Comparison of ENCODE assay signal across 1 cellular context in genomic region chr11:73652046-73652730, GRCh38.
A peak's percentile ranks its signal among the peaks of the same experiment; 100 is the strongest.
TF ChIP-seq lines count a peak whose summit lies in the region.

No MANE protein-coding gene starts in this region.

TF ChIP-seq in HepG2, 621 proteins besides CTCF, POLR2A, EP300 and RAD21 (continues in another document):
- TF ChIP-seq ARNT2 (CRISPR knock-in tag; IDR thresholded peaks at IDR 0.05; ENCODE audit: low read depth) (peak; percentile 59; the same call in 1 of the 2 replicates), NFIB (CRISPR knock-in tag; IDR thresholded peaks at IDR 0.05; ENCODE audit: borderline replicate concordance) (no peak), ZNF660 (CRISPR knock-in tag; IDR thresholded peaks at IDR 0.05; ENCODE audit: borderline replicate concordance, low read depth) (no peak), PITX1 (CRISPR knock-in tag; IDR thresholded peaks at IDR 0.05) (no peak), TARDBP (CRISPR knock-in tag; IDR thresholded peaks at IDR 0.05) (peak; percentile 63; the same call in 1 of the 2 replicates), NR1H2 (CRISPR knock-in tag; IDR thresholded peaks at IDR 0.05; ENCODE audit: borderline replicate concordance, low read depth) (no peak), CENPBD1 (CRISPR knock-in tag; IDR thresholded peaks at IDR 0.05; ENCODE audit: borderline replicate concordance, low read depth) (no peak), RFX3 (CRISPR knock-in tag; IDR thresholded peaks at IDR 0.05) (peak; percentile 87), ESRRA (CRISPR knock-in tag; IDR thresholded peaks at IDR 0.05; ENCODE audit: low read depth) (peak; percentile 45; the same call in 1 of the 2 replicates), GRHL1 (CRISPR knock-in tag; conservative IDR thresholded peaks at IDR 0.05) (no peak), PCBP1 (IDR thresholded peaks at IDR 0.05; ENCODE audit: borderline replicate concordance, low read depth, low read length) (no peak), ZFP36 (IDR thresholded peaks at IDR 0.05; ENCODE audit: borderline replicate concordance, low read depth, low read length, partially characterized antibody) (no peak), ZNF557 (CRISPR knock-in tag; IDR thresholded peaks at IDR 0.05) (no peak), TRIM22 (IDR thresholded peaks at IDR 0.05) (no peak), ZNF207 (IDR thresholded peaks at IDR 0.05; ENCODE audit: borderline replicate concordance) (no peak), LCORL (IDR thresholded peaks at IDR 0.05) (peak; percentile 64; the same call in 1 of the 2 replicates), LCORL (CRISPR knock-in tag; IDR thresholded peaks at IDR 0.05) (peak; percentile 97), ZNF460 (CRISPR knock-in tag; IDR thresholded peaks at IDR 0.05; ENCODE audit: borderline replicate concordance) (no peak; the same call in 1 of the 2 replicates), ZNF543 (CRISPR knock-in tag; IDR thresholded peaks at IDR 0.05) (peak; percentile 65; the same call in 1 of the 2 replicates), CHD2 (IDR thresholded peaks at IDR 0.05; ENCODE audit: low read depth, low read length) (no peak), ZNF816 (CRISPR knock-in tag; IDR thresholded peaks at IDR 0.05; ENCODE audit: borderline replicate concordance) (0 out of 2 replicates have a peak, but pooled peaks have one; percentile 38), ZNF572 (CRISPR knock-in tag; IDR thresholded peaks at IDR 0.05) (no peak), MEIS1 (CRISPR knock-in tag; IDR thresholded peaks at IDR 0.05; ENCODE audit: borderline replicate concordance) (no peak), ZNF713 (CRISPR knock-in tag; IDR thresholded peaks at IDR 0.05) (no peak), DNMT1 (CRISPR knock-in tag; IDR thresholded peaks at IDR 0.05) (no peak), PRPF4 (IDR thresholded peaks at IDR 0.05; ENCODE audit: low read depth, low read length, poor library complexity, severe bottlenecking) (no peak), ZNF569 (CRISPR knock-in tag; IDR thresholded peaks at IDR 0.05; ENCODE audit: borderline replicate concordance) (no peak), TGIF2 (CRISPR knock-in tag; IDR thresholded peaks at IDR 0.05) (0 out of 2 replicates have a peak, but pooled peaks have one; percentile 36), ZXDC (CRISPR knock-in tag; IDR thresholded peaks at IDR 0.05) (peak; percentile 46; the same call in 1 of the 2 replicates), SMARCC2 (IDR thresholded peaks at IDR 0.05) (no peak), MED8 (CRISPR knock-in tag; IDR thresholded peaks at IDR 0.05; ENCODE audit: insufficient replicate concordance) (no peak), ETV5 (CRISPR knock-in tag; IDR thresholded peaks at IDR 0.05; ENCODE audit: borderline replicate concordance) (peak; percentile 56; the same call in 1 of the 2 replicates)
- TF ChIP-seq, protein P1, sequence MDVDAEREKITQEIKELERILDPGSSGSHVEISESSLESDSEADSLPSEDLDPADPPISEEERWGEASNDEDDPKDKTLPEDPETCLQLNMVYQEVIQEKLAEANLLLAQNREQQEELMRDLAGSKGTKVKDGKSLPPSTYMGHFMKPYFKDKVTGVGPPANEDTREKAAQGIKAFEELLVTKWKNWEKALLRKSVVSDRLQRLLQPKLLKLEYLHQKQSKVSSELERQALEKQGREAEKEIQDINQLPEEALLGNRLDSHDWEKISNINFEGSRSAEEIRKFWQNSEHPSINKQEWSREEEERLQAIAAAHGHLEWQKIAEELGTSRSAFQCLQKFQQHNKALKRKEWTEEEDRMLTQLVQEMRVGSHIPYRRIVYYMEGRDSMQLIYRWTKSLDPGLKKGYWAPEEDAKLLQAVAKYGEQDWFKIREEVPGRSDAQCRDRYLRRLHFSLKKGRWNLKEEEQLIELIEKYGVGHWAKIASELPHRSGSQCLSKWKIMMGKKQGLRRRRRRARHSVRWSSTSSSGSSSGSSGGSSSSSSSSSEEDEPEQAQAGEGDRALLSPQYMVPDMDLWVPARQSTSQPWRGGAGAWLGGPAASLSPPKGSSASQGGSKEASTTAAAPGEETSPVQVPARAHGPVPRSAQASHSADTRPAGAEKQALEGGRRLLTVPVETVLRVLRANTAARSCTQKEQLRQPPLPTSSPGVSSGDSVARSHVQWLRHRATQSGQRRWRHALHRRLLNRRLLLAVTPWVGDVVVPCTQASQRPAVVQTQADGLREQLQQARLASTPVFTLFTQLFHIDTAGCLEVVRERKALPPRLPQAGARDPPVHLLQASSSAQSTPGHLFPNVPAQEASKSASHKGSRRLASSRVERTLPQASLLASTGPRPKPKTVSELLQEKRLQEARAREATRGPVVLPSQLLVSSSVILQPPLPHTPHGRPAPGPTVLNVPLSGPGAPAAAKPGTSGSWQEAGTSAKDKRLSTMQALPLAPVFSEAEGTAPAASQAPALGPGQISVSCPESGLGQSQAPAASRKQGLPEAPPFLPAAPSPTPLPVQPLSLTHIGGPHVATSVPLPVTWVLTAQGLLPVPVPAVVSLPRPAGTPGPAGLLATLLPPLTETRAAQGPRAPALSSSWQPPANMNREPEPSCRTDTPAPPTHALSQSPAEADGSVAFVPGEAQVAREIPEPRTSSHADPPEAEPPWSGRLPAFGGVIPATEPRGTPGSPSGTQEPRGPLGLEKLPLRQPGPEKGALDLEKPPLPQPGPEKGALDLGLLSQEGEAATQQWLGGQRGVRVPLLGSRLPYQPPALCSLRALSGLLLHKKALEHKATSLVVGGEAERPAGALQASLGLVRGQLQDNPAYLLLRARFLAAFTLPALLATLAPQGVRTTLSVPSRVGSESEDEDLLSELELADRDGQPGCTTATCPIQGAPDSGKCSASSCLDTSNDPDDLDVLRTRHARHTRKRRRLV (CRISPR knock-in tag; IDR thresholded peaks at IDR 0.05): no peak
- TF ChIP-seq, protein P2, sequence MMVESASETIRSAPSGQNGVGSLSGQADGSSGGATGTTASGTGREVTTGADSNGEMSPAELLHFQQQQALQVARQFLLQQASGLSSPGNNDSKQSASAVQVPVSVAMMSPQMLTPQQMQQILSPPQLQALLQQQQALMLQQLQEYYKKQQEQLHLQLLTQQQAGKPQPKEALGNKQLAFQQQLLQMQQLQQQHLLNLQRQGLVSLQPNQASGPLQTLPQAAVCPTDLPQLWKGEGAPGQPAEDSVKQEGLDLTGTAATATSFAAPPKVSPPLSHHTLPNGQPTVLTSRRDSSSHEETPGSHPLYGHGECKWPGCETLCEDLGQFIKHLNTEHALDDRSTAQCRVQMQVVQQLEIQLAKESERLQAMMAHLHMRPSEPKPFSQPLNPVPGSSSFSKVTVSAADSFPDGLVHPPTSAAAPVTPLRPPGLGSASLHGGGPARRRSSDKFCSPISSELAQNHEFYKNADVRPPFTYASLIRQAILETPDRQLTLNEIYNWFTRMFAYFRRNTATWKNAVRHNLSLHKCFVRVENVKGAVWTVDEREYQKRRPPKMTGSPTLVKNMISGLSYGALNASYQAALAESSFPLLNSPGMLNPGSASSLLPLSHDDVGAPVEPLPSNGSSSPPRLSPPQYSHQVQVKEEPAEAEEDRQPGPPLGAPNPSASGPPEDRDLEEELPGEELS (CRISPR knock-in tag; IDR thresholded peaks at IDR 0.05): peak; percentile 58; the same call in 1 of the 2 replicates
- TF ChIP-seq, protein P3, sequence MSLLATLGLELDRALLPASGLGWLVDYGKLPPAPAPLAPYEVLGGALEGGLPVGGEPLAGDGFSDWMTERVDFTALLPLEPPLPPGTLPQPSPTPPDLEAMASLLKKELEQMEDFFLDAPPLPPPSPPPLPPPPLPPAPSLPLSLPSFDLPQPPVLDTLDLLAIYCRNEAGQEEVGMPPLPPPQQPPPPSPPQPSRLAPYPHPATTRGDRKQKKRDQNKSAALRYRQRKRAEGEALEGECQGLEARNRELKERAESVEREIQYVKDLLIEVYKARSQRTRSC (CRISPR knock-in tag; IDR thresholded peaks at IDR 0.05; ENCODE audit: low read depth): no peak
- TF ChIP-seq, protein P4, sequence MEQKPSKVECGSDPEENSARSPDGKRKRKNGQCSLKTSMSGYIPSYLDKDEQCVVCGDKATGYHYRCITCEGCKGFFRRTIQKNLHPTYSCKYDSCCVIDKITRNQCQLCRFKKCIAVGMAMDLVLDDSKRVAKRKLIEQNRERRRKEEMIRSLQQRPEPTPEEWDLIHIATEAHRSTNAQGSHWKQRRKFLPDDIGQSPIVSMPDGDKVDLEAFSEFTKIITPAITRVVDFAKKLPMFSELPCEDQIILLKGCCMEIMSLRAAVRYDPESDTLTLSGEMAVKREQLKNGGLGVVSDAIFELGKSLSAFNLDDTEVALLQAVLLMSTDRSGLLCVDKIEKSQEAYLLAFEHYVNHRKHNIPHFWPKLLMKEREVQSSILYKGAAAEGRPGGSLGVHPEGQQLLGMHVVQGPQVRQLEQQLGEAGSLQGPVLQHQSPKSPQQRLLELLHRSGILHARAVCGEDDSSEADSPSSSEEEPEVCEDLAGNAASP (CRISPR knock-in tag; IDR thresholded peaks at IDR 0.05; ENCODE audit: borderline replicate concordance): peak; percentile 80; the same call in 1 of the 2 replicates
- TF ChIP-seq, protein P5, sequence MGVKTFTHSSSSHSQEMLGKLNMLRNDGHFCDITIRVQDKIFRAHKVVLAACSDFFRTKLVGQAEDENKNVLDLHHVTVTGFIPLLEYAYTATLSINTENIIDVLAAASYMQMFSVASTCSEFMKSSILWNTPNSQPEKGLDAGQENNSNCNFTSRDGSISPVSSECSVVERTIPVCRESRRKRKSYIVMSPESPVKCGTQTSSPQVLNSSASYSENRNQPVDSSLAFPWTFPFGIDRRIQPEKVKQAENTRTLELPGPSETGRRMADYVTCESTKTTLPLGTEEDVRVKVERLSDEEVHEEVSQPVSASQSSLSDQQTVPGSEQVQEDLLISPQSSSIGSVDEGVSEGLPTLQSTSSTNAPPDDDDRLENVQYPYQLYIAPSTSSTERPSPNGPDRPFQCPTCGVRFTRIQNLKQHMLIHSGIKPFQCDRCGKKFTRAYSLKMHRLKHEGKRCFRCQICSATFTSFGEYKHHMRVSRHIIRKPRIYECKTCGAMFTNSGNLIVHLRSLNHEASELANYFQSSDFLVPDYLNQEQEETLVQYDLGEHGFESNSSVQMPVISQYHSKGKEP (CRISPR knock-in tag; IDR thresholded peaks at IDR 0.05): no peak
- TF ChIP-seq, protein P6, sequence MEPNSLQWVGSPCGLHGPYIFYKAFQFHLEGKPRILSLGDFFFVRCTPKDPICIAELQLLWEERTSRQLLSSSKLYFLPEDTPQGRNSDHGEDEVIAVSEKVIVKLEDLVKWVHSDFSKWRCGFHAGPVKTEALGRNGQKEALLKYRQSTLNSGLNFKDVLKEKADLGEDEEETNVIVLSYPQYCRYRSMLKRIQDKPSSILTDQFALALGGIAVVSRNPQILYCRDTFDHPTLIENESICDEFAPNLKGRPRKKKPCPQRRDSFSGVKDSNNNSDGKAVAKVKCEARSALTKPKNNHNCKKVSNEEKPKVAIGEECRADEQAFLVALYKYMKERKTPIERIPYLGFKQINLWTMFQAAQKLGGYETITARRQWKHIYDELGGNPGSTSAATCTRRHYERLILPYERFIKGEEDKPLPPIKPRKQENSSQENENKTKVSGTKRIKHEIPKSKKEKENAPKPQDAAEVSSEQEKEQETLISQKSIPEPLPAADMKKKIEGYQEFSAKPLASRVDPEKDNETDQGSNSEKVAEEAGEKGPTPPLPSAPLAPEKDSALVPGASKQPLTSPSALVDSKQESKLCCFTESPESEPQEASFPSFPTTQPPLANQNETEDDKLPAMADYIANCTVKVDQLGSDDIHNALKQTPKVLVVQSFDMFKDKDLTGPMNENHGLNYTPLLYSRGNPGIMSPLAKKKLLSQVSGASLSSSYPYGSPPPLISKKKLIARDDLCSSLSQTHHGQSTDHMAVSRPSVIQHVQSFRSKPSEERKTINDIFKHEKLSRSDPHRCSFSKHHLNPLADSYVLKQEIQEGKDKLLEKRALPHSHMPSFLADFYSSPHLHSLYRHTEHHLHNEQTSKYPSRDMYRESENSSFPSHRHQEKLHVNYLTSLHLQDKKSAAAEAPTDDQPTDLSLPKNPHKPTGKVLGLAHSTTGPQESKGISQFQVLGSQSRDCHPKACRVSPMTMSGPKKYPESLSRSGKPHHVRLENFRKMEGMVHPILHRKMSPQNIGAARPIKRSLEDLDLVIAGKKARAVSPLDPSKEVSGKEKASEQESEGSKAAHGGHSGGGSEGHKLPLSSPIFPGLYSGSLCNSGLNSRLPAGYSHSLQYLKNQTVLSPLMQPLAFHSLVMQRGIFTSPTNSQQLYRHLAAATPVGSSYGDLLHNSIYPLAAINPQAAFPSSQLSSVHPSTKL (CRISPR knock-in tag; IDR thresholded peaks at IDR 0.05): peak; percentile 63; the same call in 1 of the 2 replicates
